Comparison of ENCODE assay signal across 33 cellular contexts in genomic region chr15:47401427-47401826, GRCh38.
"Had no signal": no experiment of that assay in that cellular context is flagged by ENCODE, and none has a peak within 500 bp of the region (broad histone marks: within the 10 kb centered on the region; RNA-seq: fewer than 3 reads in every experiment).

No MANE protein-coding gene starts in this region.

- H3K9me3 ChIP-seq: adrenal gland, body of pancreas, breast epithelium had no signal

- DNase-seq: activated CD4-positive, alpha-beta T cell treated with anti-CD3 and anti-CD28 coated beads for 1 hour; activated CD4-positive, alpha-beta T cell treated with anti-CD3 and anti-CD28 coated beads for 36 hours; activated CD4-positive, alpha-beta T cell treated with anti-CD3 and anti-CD28 coated beads for 48 hours; activated CD4-positive, alpha-beta T cell treated with anti-CD3 and anti-CD28 coated beads, Interleukin-2, amount 10 ng/mL, durations not matched to agents 7 days and 5 days; activated CD4-positive, alpha-beta T cell treated with anti-CD3 and anti-CD28 coated beads, Interleukin-2, amount 50 U/mL, for 48 hours; activated CD4-positive, CD25-positive, alpha-beta regulatory T cell; activated CD8-positive, alpha-beta memory T cell treated with anti-CD3 and anti-CD28 coated beads, Interleukin-2, amount 50 U/mL, for 4 hours; activated CD8-positive, alpha-beta T cell treated with anti-CD3 and anti-CD28 coated beads for 36 hours; activated effector memory CD4-positive, alpha-beta T cell treated with anti-CD3 and anti-CD28 coated beads, Interleukin-2, amount 50 U/mL, for 16 hours; activated gamma-delta T cell treated with Interleukin-2 at 50 U/mL for 16 hours; activated naive CD4-positive, alpha-beta T cell; activated naive CD4-positive, alpha-beta T cell treated with anti-CD3 and anti-CD28 coated beads for 36 hours; activated naive CD4-positive, alpha-beta T cell treated with anti-CD3 and anti-CD28 coated beads, Interleukin-2, amount 50 U/mL, for 16 hours; activated naive CD8-positive, alpha-beta T cell treated with anti-CD3 and anti-CD28 coated beads for 36 hours; activated T-cell treated with anti-CD3 and anti-CD28 coated beads for 4 hours; activated T-cell treated with anti-CD3 and anti-CD28 coated beads, Interleukin-2, amount 50 U/mL, for 1 hour; activated T-cell treated with anti-CD3 and anti-CD28 coated beads, Interleukin-2, amount 50 U/mL, for 4 hours; activated T-cell treated with anti-CD3 and anti-CD28 coated beads, Interleukin-2, amount 50 U/mL, for 72 hours; adrenal gland; amniotic stem cell; aorta; body of pancreas; brain microvascular endothelial cell; central memory CD4-positive, alpha-beta T cell; T-helper 1 cell; T-helper 2 cell; T-helper 9 cell; WERI-Rb-1 had no signal

- H3K27me3 ChIP-seq: adrenal gland, body of pancreas, brain microvascular endothelial cell, breast epithelium had no signal

- ATAC-seq: activated CD4-positive, alpha-beta T cell treated with anti-CD3 and anti-CD28 coated beads for 36 hours; activated CD4-positive, CD25-positive, alpha-beta regulatory T cell treated with anti-CD3 and anti-CD28 coated beads, Interleukin-2, amount 50 U/mL, for 24 hours; activated CD8-positive, alpha-beta T cell treated with anti-CD3 and anti-CD28 coated beads for 36 hours; activated naive CD4-positive, alpha-beta T cell treated with anti-CD3 and anti-CD28 coated beads, Interleukin-2, amount 50 U/mL, for 72 hours; activated T-cell treated with anti-CD3 and anti-CD28 coated beads, Interleukin-2, amount 50 U/mL, for 4 hours; activated T-cell treated with anti-CD3 and anti-CD28 coated beads, Interleukin-2, amount 50 U/mL, for 72 hours; activated T-helper 17 cell treated with anti-CD3 and anti-CD28 coated beads, Interleukin-2, amount 50 U/mL, for 72 hours; body of pancreas; WTC11 had no signal

- H3K4me1 ChIP-seq: body of pancreas, breast epithelium had no signal

- H3K27ac ChIP-seq: adrenal gland, body of pancreas, brain microvascular endothelial cell, breast epithelium, WERI-Rb-1 had no signal

- H3K4me3 ChIP-seq: adrenal gland, body of pancreas, breast epithelium had no signal

- H3K36me3 ChIP-seq: adrenal gland, brain microvascular endothelial cell, breast epithelium, WERI-Rb-1 had no signal
